ENCODE assay signal across 11 cellular contexts in genomic region chr18:61687317-61687716, GRCh38.
"Had no signal": no experiment of that assay in that cellular context is flagged by ENCODE, and none has a peak within 500 bp of the region (broad histone marks: within the 10 kb centered on the region; RNA-seq: fewer than 3 reads in every experiment).

No MANE protein-coding gene starts in this region.

- H3K9me3 Mint-ChIP-seq: HFFc6, IgD-negative memory B cell had no signal

- H3K4me2 ChIP-seq: KMS-11 had no signal

- H3K4me1 ChIP-seq: HAP-1 had no signal

- H3K36me3 Mint-ChIP-seq: IgD-negative memory B cell had no signal

- ATAC-seq: HCT116, HepG2 had no signal

- H3K4me3 ChIP-seq: GM23248, HAP-1 had no signal

- H3K9me3 ChIP-seq: HAP-1 had no signal

- H3K4me1 Mint-ChIP-seq: IgD-negative memory B cell had no signal

- H3K27ac ChIP-seq: GM23248, HL-60, KMS-11 had no signal

- H3K36me3 ChIP-seq: HAP-1 had no signal

- H3K27ac Mint-ChIP-seq: HFFc6, IgD-negative memory B cell had no signal

- H3K9ac ChIP-seq: GM23248, KMS-11 had no signal

- H3K4me3 Mint-ChIP-seq: HFFc6, IgD-negative memory B cell had no signal

- DNase-seq: GM23248, GOT3, H7, HFFc6, KBM-7 had no signal

- H3K27me3 Mint-ChIP-seq: IgD-negative memory B cell had no signal
